9 cellular contexts compared by ENCODE assay signal in genomic region chr3:4571690-4572334, GRCh38.
DNase-seq lines count a peak whose midpoint lies in the region; ATAC-seq lines count a peak whose summit lies in the region.
"Had no signal": no experiment of that assay in that cellular context is flagged by ENCODE, and none has a peak within 500 bp of the region (broad histone marks: within the 10 kb centered on the region; RNA-seq: fewer than 3 reads in every experiment).

No MANE protein-coding gene starts in this region.

- H3K27ac Mint-ChIP-seq in activated T-cell treated with anti-CD3 and anti-CD28 coated beads, Interleukin-2, amount 50 U/mL, for 72 hours, result no peak overlapping the region
- peak overlapping the region; percentile 13 for H3K27ac Mint-ChIP-seq in dendritic cell treated with granulocyte-macrophage colony-stimulating factor and Interleukin-4, amounts not matched to agents 40 ng/mL and 50 ng/mL, for 4 days
- peak overlapping the region; percentile 41 for H3K27ac Mint-ChIP-seq in stimulated activated naive CD8-positive, alpha-beta T cell treated with anti-CD3 and anti-CD28 coated beads, Interleukin-15, Interleukin-2, amounts not matched to agents 100 ng/mL and 50 ng/mL, for 24 hours

- H3K36me3 Mint-ChIP-seq in activated T-cell treated with anti-CD3 and anti-CD28 coated beads, Interleukin-2, amount 50 U/mL, for 72 hours (ENCODE audit: insufficient read depth in 2 of 2), result no peaks in the 10 kb centered on the region
- H3K36me3 Mint-ChIP-seq in activated T-cell treated with anti-CD3 and anti-CD28 coated beads, Interleukin-2, amount 50 U/mL, for 4 hours (ENCODE audit: insufficient read depth), result no peaks in the 10 kb centered on the region
- H3K36me3 Mint-ChIP-seq in dendritic cell treated with granulocyte-macrophage colony-stimulating factor and Interleukin-4, amounts not matched to agents 40 ng/mL and 50 ng/mL, for 4 days (ENCODE audit: low read depth), result no peaks in the 10 kb centered on the region
- peaks cover under 1% of the 10 kb centered on the region for H3K36me3 Mint-ChIP-seq in stimulated activated naive CD8-positive, alpha-beta T cell treated with anti-CD3 and anti-CD28 coated beads, Interleukin-15, Interleukin-2, amounts not matched to agents 100 ng/mL and 50 ng/mL, for 24 hours (ENCODE audit: low read depth)
- H3K36me3 Mint-ChIP-seq: naive thymus-derived CD8-positive, alpha-beta T cell had no signal

- no peak for DNase-seq in activated T-cell treated with anti-CD3 and anti-CD28 coated beads, Interleukin-2, amount 50 U/mL, for 72 hours
- DNase-seq in activated T-cell treated with anti-CD3 and anti-CD28 coated beads, Interleukin-2, amount 50 U/mL, for 4 hours, result no peak
- DNase-seq in LHCN-M2 (ENCODE audit: low read depth) (peak; percentile 26), T-helper 9 cell (no peak)

- no peak overlapping the region for H3K4me3 Mint-ChIP-seq in activated T-cell treated with anti-CD3 and anti-CD28 coated beads, Interleukin-2, amount 50 U/mL, for 72 hours
- no peak overlapping the region for H3K4me3 Mint-ChIP-seq in activated T-cell treated with anti-CD3 and anti-CD28 coated beads, Interleukin-2, amount 50 U/mL, for 4 hours
- H3K4me3 Mint-ChIP-seq in dendritic cell treated with granulocyte-macrophage colony-stimulating factor and Interleukin-4, amounts not matched to agents 40 ng/mL and 50 ng/mL, for 4 days, result no peak overlapping the region
- no peak overlapping the region for H3K4me3 Mint-ChIP-seq in stimulated activated naive CD8-positive, alpha-beta T cell treated with anti-CD3 and anti-CD28 coated beads, Interleukin-15, Interleukin-2, amounts not matched to agents 100 ng/mL and 50 ng/mL, for 24 hours
- H3K4me3 Mint-ChIP-seq: naive thymus-derived CD8-positive, alpha-beta T cell had no signal

- peak; percentile 28 to 62 for ATAC-seq in activated T-cell treated with anti-CD3 and anti-CD28 coated beads, Interleukin-2, amount 50 U/mL, for 72 hours (replicated peaks in 1 of 2)
- ATAC-seq in activated T-cell treated with anti-CD3 and anti-CD28 coated beads, Interleukin-2, amount 50 U/mL, for 4 hours, result no peak
- ATAC-seq in GM19397 (IDR thresholded peaks at IDR 0.05; ENCODE audit: unreplicated experiment) (no peak), GM19463 (IDR thresholded peaks at IDR 0.05; ENCODE audit: unreplicated experiment) (no peak)

- no peaks in the 10 kb centered on the region for H3K27me3 Mint-ChIP-seq in activated T-cell treated with anti-CD3 and anti-CD28 coated beads, Interleukin-2, amount 50 U/mL, for 72 hours (ENCODE audit: low read depth)
- no peaks in the 10 kb centered on the region for H3K27me3 Mint-ChIP-seq in activated T-cell treated with anti-CD3 and anti-CD28 coated beads, Interleukin-2, amount 50 U/mL, for 4 hours (ENCODE audit: low read depth)
- H3K27me3 Mint-ChIP-seq in dendritic cell treated with granulocyte-macrophage colony-stimulating factor and Interleukin-4, amounts not matched to agents 40 ng/mL and 50 ng/mL, for 4 days, result no peaks in the 10 kb centered on the region
- H3K27me3 Mint-ChIP-seq in stimulated activated naive CD8-positive, alpha-beta T cell treated with anti-CD3 and anti-CD28 coated beads, Interleukin-15, Interleukin-2, amounts not matched to agents 100 ng/mL and 50 ng/mL, for 24 hours, result no peaks in the 10 kb centered on the region
- H3K27me3 Mint-ChIP-seq: naive thymus-derived CD8-positive, alpha-beta T cell had no signal

- peaks cover 14% of the 10 kb centered on the region for H3K4me1 Mint-ChIP-seq in activated T-cell treated with anti-CD3 and anti-CD28 coated beads, Interleukin-2, amount 50 U/mL, for 72 hours (ENCODE audit: low read depth)
- peaks cover 12% of the 10 kb centered on the region for H3K4me1 Mint-ChIP-seq in activated T-cell treated with anti-CD3 and anti-CD28 coated beads, Interleukin-2, amount 50 U/mL, for 4 hours (ENCODE audit: low read depth)
- H3K4me1 Mint-ChIP-seq in dendritic cell treated with granulocyte-macrophage colony-stimulating factor and Interleukin-4, amounts not matched to agents 40 ng/mL and 50 ng/mL, for 4 days (ENCODE audit: low read depth), result peaks cover 30% of the 10 kb centered on the region
- peaks cover 21% of the 10 kb centered on the region for H3K4me1 Mint-ChIP-seq in stimulated activated naive CD8-positive, alpha-beta T cell treated with anti-CD3 and anti-CD28 coated beads, Interleukin-15, Interleukin-2, amounts not matched to agents 100 ng/mL and 50 ng/mL, for 24 hours (ENCODE audit: low read depth)

- H3K9me3 Mint-ChIP-seq in activated T-cell treated with anti-CD3 and anti-CD28 coated beads, Interleukin-2, amount 50 U/mL, for 72 hours, result no peaks in the 10 kb centered on the region
- no peaks in the 10 kb centered on the region for H3K9me3 Mint-ChIP-seq in activated T-cell treated with anti-CD3 and anti-CD28 coated beads, Interleukin-2, amount 50 U/mL, for 4 hours
- H3K9me3 Mint-ChIP-seq in dendritic cell treated with granulocyte-macrophage colony-stimulating factor and Interleukin-4, amounts not matched to agents 40 ng/mL and 50 ng/mL, for 4 days, result no peaks in the 10 kb centered on the region
- no peaks in the 10 kb centered on the region for H3K9me3 Mint-ChIP-seq in stimulated activated naive CD8-positive, alpha-beta T cell treated with anti-CD3 and anti-CD28 coated beads, Interleukin-15, Interleukin-2, amounts not matched to agents 100 ng/mL and 50 ng/mL, for 24 hours
- H3K9me3 Mint-ChIP-seq: naive thymus-derived CD8-positive, alpha-beta T cell had no signal

- intact Hi-C loops in dendritic cell treated with granulocyte-macrophage colony-stimulating factor and Interleukin-4, amounts not matched to agents 40 ng/mL and 50 ng/mL, for 4 days (cut with micrococcal nuclease), result no loop called here

Comparison
In these comparisons a context has a peak if more than half of its experiments do, and no peak if none do; other contexts are left out.
1. ATAC-seq: peak in activated T-cell treated with anti-CD3 and anti-CD28 coated beads, Interleukin-2, amount 50 U/mL, for 72 hours (2 of 2); none in activated T-cell treated with anti-CD3 and anti-CD28 coated beads, Interleukin-2, amount 50 U/mL, for 4 hours (0 of 2), GM19397 (single experiment) and GM19463 (single experiment).